In genomic region chr5:77490945-77491344, GRCh38 we compare ENCODE assay signal across 8 cellular contexts. TPM values are rescaled to one million over a fixed set of nuclear protein-coding genes. Genes with fewer than 3 reads are reported as not detected.
DNase-seq lines count a peak whose midpoint lies in the region; TF ChIP-seq lines count a peak whose summit lies in the region.
"Not testable (repeated sequence)": the region's sequence is repeated elsewhere in the genome, so short reads cannot be mapped to it uniquely, and the experiment has no call there.

No MANE protein-coding gene starts in this region.

- not testable (repeated sequence) for TF ChIP-seq CTCF in AG04449 (IDR thresholded peaks at IDR 0.05; ENCODE audit: insufficient read depth, low read length, missing control alignments); mammary epithelial cell (conservative IDR thresholded peaks at IDR 0.05 in 1 of 2, IDR thresholded peaks at IDR 0.05 in 1 of 2; ENCODE audit: extremely low read depth in 1 of 2, insufficient read depth in 1 of 2, low read depth in 1 of 2, low read length in 2 of 2); mesothelial cell of epicardium (IDR thresholded peaks at IDR 0.05; ENCODE audit: unreplicated experiment)

- in situ Hi-C loops in mammary epithelial cell (cut with MboI; ENCODE audit: low sequenced_read_pairs in 2 of 2) = not testable (repeated sequence)

- peaks cover 49% of the 10 kb centered on the region for H3K79me2 ChIP-seq in mammary epithelial cell (ENCODE audit: insufficient read depth, low read length)

- peak overlapping the region; percentile 88 for H3K4me3 ChIP-seq in AG04449 (ENCODE audit: low read depth, low read length)
- H3K4me3 ChIP-seq in NT2/D1 (ENCODE audit: insufficient read length, low read depth) = peak overlapping the region; percentile 82
- H3K4me3 ChIP-seq in mammary epithelial cell (replicated peaks in 1 of 3; ENCODE audit: insufficient read depth in 1 of 3, low read depth in 2 of 3, low read length in 3 of 3) = peak overlapping the region; percentile 96 to 99 (median 98)
- H3K4me3 ChIP-seq in skeletal muscle satellite cell (ENCODE audit: low read length) = peak overlapping the region; percentile 93

- H2AFZ ChIP-seq in mammary epithelial cell (ENCODE audit: low read depth, low read length) = peak overlapping the region; percentile 70

- intact Hi-C loops in mammary epithelial cell (cut with micrococcal nuclease) = loop anchor here (5.0 kb wide), 4 partner anchors 64 to 624 kb away; partner anchors contain the start of gene ZBED3

- POLR2A ChIA-PET in AG04449 (lab: Yijun Ruan, JAX) = interaction anchor here (1.7 kb wide), 1 partner anchor 308 kb away, joined by 3 read pairs; no protein-coding TSS in a partner anchor

- CTCF ChIA-PET in AG04449 (lab: Yijun Ruan, JAX) = interaction anchor here (2.1 to 4.5 kb wide), 4 partner anchors 25 to 414 kb away, joined by 11 to 115 read pairs (median 16); no protein-coding TSS in a partner anchor
- CTCF ChIA-PET in mammary epithelial cell (lab: Charles Lee; ENCODE audit: low non-redundant PET) = not testable (repeated sequence)

- peak overlapping the region; percentile 99 for H3K27ac ChIP-seq in mammary epithelial cell (ENCODE audit: insufficient read depth, low read depth, low read length)

- H3K4me1 ChIP-seq in NT2/D1 (ENCODE audit: insufficient read depth, insufficient read length) = not testable (repeated sequence)
- H3K4me1 ChIP-seq in mammary epithelial cell (ENCODE audit: insufficient read depth, low read length) = peaks cover 30% of the 10 kb centered on the region
- peaks cover 16% of the 10 kb centered on the region for H3K4me1 ChIP-seq in skeletal muscle satellite cell (ENCODE audit: control insufficient read depth, insufficient read depth, low read length)

- 0% methylated on average over 7 of the region's 8 CpGs for WGBS in mammary epithelial cell (ENCODE audit: low coverage, missing lambda C conversion rate)

- not testable (repeated sequence) for BruUV-seq in mammary epithelial cell (replicated peaks; lab: Mats Ljungman, UMichigan)

- dilution Hi-C loops in mammary epithelial cell (cut with HindIII; ENCODE audit: low sequenced_read_pairs) = not testable (repeated sequence)

- H3K27me3 ChIP-seq in NT2/D1 (ENCODE audit: insufficient read depth, insufficient read length); mammary epithelial cell (ENCODE audit: insufficient read depth, low read length); skeletal muscle satellite cell (ENCODE audit: control insufficient read depth, insufficient read depth, low read length): not testable (repeated sequence)

- H3K4me1 Mint-ChIP-seq in mesothelial cell of epicardium = peaks cover 11% of the 10 kb centered on the region

- H3K9me3 ChIP-seq in NT2/D1 (ENCODE audit: insufficient read depth, low read length); mammary epithelial cell (replicated peaks; ENCODE audit: insufficient read depth, low read length); skeletal muscle satellite cell (replicated peaks; ENCODE audit: low read length): not testable (repeated sequence)

- not testable (repeated sequence) for H3K9me3 Mint-ChIP-seq in mesothelial cell of epicardium

- not testable (repeated sequence) for H4K20me1 ChIP-seq in mammary epithelial cell (ENCODE audit: insufficient read depth, low read length)

- DNase-seq in AG04449 (ENCODE audit: low read depth, low spot score); NT2/D1 (ENCODE audit: low read depth, low spot score); mesothelial cell of epicardium (ENCODE audit: low spot score in 2 of 2, unreplicated experiment in 2 of 2): not testable (repeated sequence)
- DNase-seq in activated CD4-positive, alpha-beta T cell treated with anti-CD3 and anti-CD28 coated beads, Interleukin-2, amount 50 U/mL, for 48 hours = peak; percentile 6 to 29
- peak; percentile 9 for DNase-seq in mammary epithelial cell
- DNase-seq in glomerular visceral epithelial cell (ENCODE audit: extremely low spot score) = peak; percentile 10

- H3K27ac Mint-ChIP-seq in mesothelial cell of epicardium = peak overlapping the region; percentile 95

- H3K36me3 ChIP-seq in NT2/D1 (ENCODE audit: insufficient read depth, insufficient read length, low read length) (peaks cover 20% of the 10 kb centered on the region), skeletal muscle satellite cell (ENCODE audit: insufficient read depth, low read length) (peaks cover 20% of the 10 kb centered on the region)
- not testable (repeated sequence) for H3K36me3 ChIP-seq in mammary epithelial cell (ENCODE audit: insufficient read depth, low read length)

- H3K36me3 Mint-ChIP-seq in mesothelial cell of epicardium = not testable (repeated sequence)

- peaks cover 27% of the 10 kb centered on the region for H3K27me3 Mint-ChIP-seq in mesothelial cell of epicardium (ENCODE audit: low read depth)

- H3K4me2 ChIP-seq in mammary epithelial cell (ENCODE audit: insufficient read depth, low read depth, low read length) (peak overlapping the region; percentile 91), skeletal muscle satellite cell (ENCODE audit: low read length) (peak overlapping the region; percentile 74)

- H3K9ac ChIP-seq in NT2/D1 (ENCODE audit: insufficient read length, low read depth) = not testable (repeated sequence)
- H3K9ac ChIP-seq in mammary epithelial cell (ENCODE audit: insufficient read depth, low read length) (peak overlapping the region; percentile 99), skeletal muscle satellite cell (ENCODE audit: low read depth, low read length) (peak overlapping the region; percentile 99)

- TF ChIP-seq POLR2A in GM19099 (IDR thresholded peaks at IDR 0.05; ENCODE audit: extremely low read depth, insufficient read length, low read depth) = peak; percentile 29

- H3K4me3 Mint-ChIP-seq in mesothelial cell of epicardium = peak overlapping the region; percentile 84

RNA-seq across cellular contexts. Expression of gene WDR41, which starts 1.2 kb away (rescaled TPM):
- total RNA-seq in mammary epithelial cell (100 to 1,000 TPM in 1 of 2 donors, 10 to 100 TPM in 1; 93.7 to 132 TPM), mesothelial cell of epicardium (48.5 to 52.3 TPM (median 48.7 TPM) in 3 replicates)
- 56.1 TPM for polyA plus RNA-seq in mammary epithelial cell
- 223 TPM for polyA minus RNA-seq in mammary epithelial cell
- total RNA-seq in skeletal muscle satellite cell (2012; rRNA removed) = 104 and 116 TPM in 2 replicates
